In genomic region chr10:21494221-21495001, GRCh38 we compare ENCODE assay signal across 9 cellular contexts. TPM values are rescaled to one million over a fixed set of nuclear protein-coding genes. Genes with fewer than 3 reads are reported as not detected.
DNase-seq lines count a peak whose midpoint lies in the region; ATAC-seq, FAIRE-seq and TF ChIP-seq lines count a peak whose summit lies in the region.
"Had no signal": no experiment of that assay in that cellular context is flagged by ENCODE, and none has a peak within 500 bp of the region (broad histone marks: within the 10 kb centered on the region; RNA-seq: fewer than 3 reads in every experiment).

No MANE protein-coding gene starts in this region.

- H3K27ac ChIP-seq in WERI-Rb-1, result no peak overlapping the region

- H3K27me3 Mint-ChIP-seq in activated B cell treated with CpG ODN at 0.5 μM for 24 hours, result peaks cover 47% of the 10 kb centered on the region

- H3K27me3 ChIP-seq in neuron (ENCODE audit: insufficient read depth, low read length), result no peaks in the 10 kb centered on the region
- no peaks in the 10 kb centered on the region for H3K27me3 ChIP-seq in WERI-Rb-1 (ENCODE audit: insufficient read depth, low read depth, severe bottlenecking)

- peaks cover 28% of the 10 kb centered on the region for H3K4me1 ChIP-seq in neuron (ENCODE audit: insufficient read depth, low read length)

- intact Hi-C loops in activated B cell treated with CpG ODN at 0.5 μM for 24 hours (cut with micrococcal nuclease), result loop anchor here (1.0 to 10.0 kb wide), 13 partner anchors 181 to 1700 kb away; partner anchors contain the start of genes DNAJC1, MSRB2 and PTF1A

- H3K4me3 ChIP-seq in fibroblast of pulmonary artery (replicated peaks; ENCODE audit: low read depth, low read length) (peak overlapping the region; percentile 80), neuron (ENCODE audit: low read length) (peak overlapping the region; percentile 97), WERI-Rb-1 (ENCODE audit: low read depth, low read length) (no peak overlapping the region)

- H3K9me3 ChIP-seq in neuron (ENCODE audit: low read length) (no peaks in the 10 kb centered on the region), WERI-Rb-1 (ENCODE audit: severe bottlenecking) (no peaks in the 10 kb centered on the region)

- no peaks in the 10 kb centered on the region for H3K9me3 Mint-ChIP-seq in activated B cell treated with CpG ODN at 0.5 μM for 24 hours

- POLR2A ChIA-PET in activated B cell treated with CpG ODN at 0.5 μM for 24 hours (lab: Charles Lee), result interaction anchor here (3.2 kb wide), 1 partner anchor 32 kb away, joined by 18 read pairs; the partner anchor contains the start of gene SKIDA1

- H2AFZ ChIP-seq in neuron (ENCODE audit: low read depth, low read length), result peak overlapping the region; percentile 62

- CTCF ChIA-PET in activated B cell treated with CpG ODN at 0.5 μM for 24 hours (lab: Charles Lee), result interaction anchor here (1.8 kb wide), 1 partner anchor 238 kb away, joined by 4 read pairs; no protein-coding TSS in a partner anchor

- peak overlapping the region; percentile 85 for H3K4me3 Mint-ChIP-seq in activated B cell treated with CpG ODN at 0.5 μM for 24 hours

- no peaks in the 10 kb centered on the region for H3K36me3 Mint-ChIP-seq in activated B cell treated with CpG ODN at 0.5 μM for 24 hours (ENCODE audit: low read depth)

- no peak for TF ChIP-seq CTCF in activated B cell treated with CpG ODN at 0.5 μM for 24 hours (IDR thresholded peaks at IDR 0.05)
- TF ChIP-seq CTCF in fibroblast of pulmonary artery (IDR thresholded peaks at IDR 0.05; ENCODE audit: low read length, missing control alignments), result no peak
- TF ChIP-seq CTCF in WERI-Rb-1 (IDR thresholded peaks at IDR 0.05; ENCODE audit: low read depth, low read length), result no peak

- no peak overlapping the region for H3K27ac Mint-ChIP-seq in activated B cell treated with CpG ODN at 0.5 μM for 24 hours

- H3K36me3 ChIP-seq in neuron (ENCODE audit: insufficient read depth, low read length) (no peaks in the 10 kb centered on the region), WERI-Rb-1 (no peaks in the 10 kb centered on the region)

- peak; percentile 23 for DNase-seq in activated naive CD4-positive, alpha-beta T cell treated with Interleukin-2 at 50 U/mL for 16 hours
- no peak for DNase-seq in activated naive CD4-positive, alpha-beta T cell (lab: John Stamatoyannopoulos, UW)
- DNase-seq in activated B cell treated with CpG ODN at 0.5 μM for 24 hours (peak; percentile 31), fibroblast of pulmonary artery (ENCODE audit: low read depth) (no peak), WERI-Rb-1 (no peak), HTR-8/SVneo (ENCODE audit: insufficient read length, low spot score) (no peak)

- ATAC-seq in activated B cell treated with CpG ODN at 0.5 μM for 24 hours (ENCODE audit: low read depth), result no peak
- no peak for ATAC-seq in HG03571 (IDR thresholded peaks at IDR 0.05; ENCODE audit: unreplicated experiment)

- H3K4me1 Mint-ChIP-seq in activated B cell treated with CpG ODN at 0.5 μM for 24 hours, result peaks cover 27% of the 10 kb centered on the region

- no peak for FAIRE-seq in HTR-8/SVneo (lab: Jason Lieb, UNC)
- FAIRE-seq: colon had no signal

RNA-seq across cellular contexts. Expression of gene SKIDA1, which starts 31.1 kb away (rescaled TPM):
- 0.60 TPM in 1 of 2 replicates, not detected in the other for total RNA-seq in activated B cell treated with CpG ODN at 0.5 μM for 24 hours

RNA-seq across cellular contexts. Expression of gene MLLT10, which starts 39.6 kb away (rescaled TPM):
- 40.6 and 48.7 TPM in 2 replicates for total RNA-seq in activated B cell treated with CpG ODN at 0.5 μM for 24 hours

Comparison
In these comparisons a context has a peak if more than half of its experiments do, and no peak if none do; other contexts are left out.
1. DNase-seq: peak in activated naive CD4-positive, alpha-beta T cell treated with Interleukin-2 at 50 U/mL for 16 hours (single experiment) and activated B cell treated with CpG ODN at 0.5 μM for 24 hours (single experiment); none in activated naive CD4-positive, alpha-beta T cell (0 of 4), fibroblast of pulmonary artery (single experiment), WERI-Rb-1 (single experiment) and HTR-8/SVneo (single experiment).